ENCODE assay signal across 1 cellular context in the genomic region with DNA sequence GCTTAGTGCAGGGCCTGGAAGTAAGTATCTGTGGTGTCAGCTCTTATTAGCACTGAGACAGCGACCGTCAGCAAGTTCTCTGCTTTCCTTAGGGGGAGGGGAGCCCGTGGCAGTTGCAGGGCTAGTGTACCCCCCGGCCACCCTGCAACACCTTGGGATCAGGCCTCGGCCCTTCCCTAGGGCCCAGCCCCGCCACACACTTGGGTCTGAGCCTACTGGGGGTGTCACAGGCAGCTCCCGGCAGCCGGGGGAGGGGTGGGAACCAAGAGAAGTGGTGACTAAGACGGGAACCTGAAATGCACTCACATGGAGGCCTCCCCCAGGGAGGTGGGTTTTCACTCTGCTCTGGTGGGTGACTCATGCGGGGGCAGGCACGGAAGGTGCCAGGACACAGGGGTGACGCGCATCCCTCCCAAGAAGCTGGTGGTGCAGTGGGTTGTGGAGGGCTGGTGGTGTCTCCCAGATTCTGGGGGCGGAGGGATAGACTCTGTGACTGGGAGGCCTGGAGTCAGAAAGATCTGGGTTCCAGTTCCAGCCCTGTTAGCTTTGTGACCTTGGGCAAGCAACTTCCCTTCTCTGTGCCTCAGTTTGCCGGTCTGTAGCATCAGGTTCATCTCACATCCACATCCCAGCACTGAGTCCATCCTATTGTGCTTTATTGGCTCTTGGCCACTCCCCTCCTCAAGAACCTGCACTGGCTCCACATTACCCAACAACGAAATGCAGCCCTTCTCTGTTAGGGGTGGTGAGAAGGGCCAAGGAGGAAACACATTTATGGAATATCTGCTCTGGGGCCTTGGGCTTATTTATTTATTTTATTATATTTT.
A peak's percentile ranks its signal among the peaks of the same experiment; 100 is the strongest.
TF ChIP-seq lines count a peak whose summit lies in the region.

No MANE protein-coding gene starts in this region.

TF ChIP-seq in endothelial cell of umbilical vein, 7 proteins besides CTCF, POLR2A, EP300 and RAD21:
- TF ChIP-seq FOS (IDR thresholded peaks at IDR 0.05; ENCODE audit: borderline replicate concordance, insufficient read depth, low read length) (peak; percentile 26), MYC (IDR thresholded peaks at IDR 0.05; ENCODE audit: low read depth, low read length) (no peak), JUN (IDR thresholded peaks at IDR 0.05; ENCODE audit: borderline replicate concordance, insufficient read depth, insufficient read length, low read depth) (peak; percentile 14), EZH2 (IDR thresholded peaks at IDR 0.05; ENCODE audit: borderline replicate concordance, low read depth, low read length, severe bottlenecking) (no peak), GATA2 (IDR thresholded peaks at IDR 0.05; ENCODE audit: insufficient read depth, insufficient read length, low read depth, low read length) (no peak), POLR2AphosphoS5 (IDR thresholded peaks at IDR 0.05; ENCODE audit: insufficient read depth, low read depth, low read length) (no peak)
- TF ChIP-seq, protein P1, sequence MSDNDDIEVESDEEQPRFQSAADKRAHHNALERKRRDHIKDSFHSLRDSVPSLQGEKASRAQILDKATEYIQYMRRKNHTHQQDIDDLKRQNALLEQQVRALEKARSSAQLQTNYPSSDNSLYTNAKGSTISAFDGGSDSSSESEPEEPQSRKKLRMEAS (IDR thresholded peaks at IDR 0.05; ENCODE audit: insufficient read depth, insufficient read length), result no peak
